Comparison of ENCODE assay signal across 8 cellular contexts in the genomic region with DNA sequence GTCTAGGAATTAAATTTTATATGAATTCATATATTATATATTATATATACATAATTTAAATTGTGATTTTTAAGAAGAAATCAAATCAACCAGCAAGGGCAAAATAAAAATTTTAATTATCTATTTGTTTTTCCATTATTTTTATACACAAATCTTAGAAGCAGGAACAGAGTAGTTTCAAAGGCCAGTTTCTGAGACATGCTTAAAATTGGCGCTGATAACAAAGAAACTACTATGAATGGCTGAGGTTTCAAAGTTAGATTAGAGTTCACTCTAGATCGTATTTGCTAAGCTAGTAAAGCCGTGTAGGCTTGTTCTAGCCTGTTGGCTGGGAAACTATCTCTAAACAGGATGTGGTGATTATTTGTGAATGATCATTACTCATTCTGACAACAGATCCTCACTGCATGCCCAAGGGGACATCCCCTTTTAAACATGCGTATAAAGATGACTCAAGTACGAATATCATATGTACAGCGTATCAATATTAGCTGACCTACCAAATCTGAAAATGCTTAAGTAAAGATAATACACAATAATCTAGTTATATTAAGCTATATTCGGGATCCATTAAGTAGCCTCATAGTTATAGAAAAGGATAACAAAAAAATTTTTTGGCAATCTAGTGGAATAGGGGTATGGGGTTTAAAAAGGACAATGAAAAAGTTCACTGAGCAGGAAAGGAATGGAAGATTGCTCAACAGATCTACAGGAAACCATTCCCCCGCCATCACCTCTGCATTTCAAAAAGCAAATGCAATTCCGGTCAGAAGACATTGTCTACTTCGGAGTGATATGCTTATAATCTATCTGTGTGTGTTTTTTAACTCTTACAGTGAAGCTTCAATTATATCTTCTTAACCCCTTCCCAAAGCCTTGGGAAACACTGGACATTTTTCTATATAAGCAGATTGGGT.
DNase-seq lines count a peak whose midpoint lies in the region; ATAC-seq, FAIRE-seq and TF ChIP-seq lines count a peak whose summit lies in the region.

No MANE protein-coding gene starts in this region.

- H3K27me3 ChIP-seq in BLaER1: no peaks in the 10 kb centered on the region
- H3K27me3 ChIP-seq in spleen (replicated peaks in 1 of 7): peaks cover 0 to 12% (median 0%) of the 10 kb centered on the region in 7 donors

- ATAC-seq in GM18861 (IDR thresholded peaks at IDR 0.05; ENCODE audit: unreplicated experiment) (peak; percentile 99), HG03103 (IDR thresholded peaks at IDR 0.05; ENCODE audit: low read depth, unreplicated experiment) (peak; percentile 94)

- H3K4me1 ChIP-seq in BLaER1 (peaks cover 50% of the 10 kb centered on the region), spleen (peaks cover 4 to 52% (median 30%) of the 10 kb centered on the region in 6 donors), kidney (ENCODE audit: control insufficient read depth in 1 of 2, insufficient read depth in 1 of 2, low read depth in 1 of 2, low read length in 2 of 2) (no peaks in the 10 kb centered on the region)

- no peaks in the 10 kb centered on the region for H4K20me1 ChIP-seq in BLaER1

- WGBS in spleen, 5 donors: 39 to 58% (median 48%) methylated on average over 10 of the region's 10 CpGs

- DNase-seq in SW480 (ENCODE audit: low spot score): peak; percentile 68
- peak; percentile 90 for DNase-seq in fibroblast of pulmonary artery (ENCODE audit: low read depth)
- no peak for DNase-seq in NCI-H1092 treated with DMSO at 0.1 percent for 48 hours (lab: John Stamatoyannopoulos, UW)
- DNase-seq in spleen: no peak
- no peak for DNase-seq in kidney

- H3K27ac ChIP-seq in BLaER1: no peak overlapping the region
- no peak overlapping the region for H3K27ac ChIP-seq in spleen
- no peak overlapping the region for H3K27ac ChIP-seq in kidney (ENCODE audit: low read depth in 2 of 2, low read length in 2 of 2)

- H3K36me3 ChIP-seq in BLaER1 (no peaks in the 10 kb centered on the region), spleen (no peaks in the 10 kb centered on the region), kidney (ENCODE audit: control insufficient read depth in 1 of 2, insufficient read depth in 2 of 2, low read length in 2 of 2) (no peaks in the 10 kb centered on the region)

- peaks cover 59% of the 10 kb centered on the region for H3K9me3 ChIP-seq in BLaER1
- peaks cover 0 to 5% (median 0%) of the 10 kb centered on the region in 8 donors for H3K9me3 ChIP-seq in spleen
- no peaks in the 10 kb centered on the region for H3K9me3 ChIP-seq in kidney (ENCODE audit: control insufficient read depth in 1 of 2, low read length in 2 of 2)

- no peak for TF ChIP-seq CTCF in fibroblast of pulmonary artery (IDR thresholded peaks at IDR 0.05; ENCODE audit: low read length, missing control alignments)
- no peak for TF ChIP-seq CTCF in spleen (IDR thresholded peaks at IDR 0.05 in 8 of 11, conservative IDR thresholded peaks at IDR 0.05 in 3 of 11)
- TF ChIP-seq CTCF in kidney (IDR thresholded peaks at IDR 0.05; ENCODE audit: borderline replicate concordance, extremely low read depth, insufficient read depth): no peak

- intact Hi-C loops in spleen (cut with DNase I; ENCODE audit: low total_unique reads): no loop called here
- intact Hi-C loops in kidney (cut with DNase I): no loop called here

- FAIRE-seq in kidney (lab: Jason Lieb, UNC): no peak

- H3K9ac ChIP-seq in BLaER1 (no peak overlapping the region), kidney (ENCODE audit: low read length in 2 of 2) (no peak overlapping the region)

- TF ChIP-seq POLR2A in spleen (IDR thresholded peaks at IDR 0.05): no peak

- peak overlapping the region; percentile 47 for H3K4me2 ChIP-seq in BLaER1

- no peak overlapping the region for H3K4me3 ChIP-seq in BLaER1
- H3K4me3 ChIP-seq in fibroblast of pulmonary artery (replicated peaks; ENCODE audit: low read depth, low read length): no peak overlapping the region
- no peak overlapping the region for H3K4me3 ChIP-seq in spleen
- no peak overlapping the region for H3K4me3 ChIP-seq in kidney (ENCODE audit: low read length in 2 of 2)

Comparison
In these comparisons a context has a peak if more than half of its experiments do, and no peak if none do; other contexts are left out.
1. DNase-seq: peak in SW480 (single experiment) and fibroblast of pulmonary artery (single experiment); none in NCI-H1092 treated with DMSO at 0.1 percent for 48 hours (single experiment), spleen (single experiment) and kidney (single experiment).